In the genomic region with DNA sequence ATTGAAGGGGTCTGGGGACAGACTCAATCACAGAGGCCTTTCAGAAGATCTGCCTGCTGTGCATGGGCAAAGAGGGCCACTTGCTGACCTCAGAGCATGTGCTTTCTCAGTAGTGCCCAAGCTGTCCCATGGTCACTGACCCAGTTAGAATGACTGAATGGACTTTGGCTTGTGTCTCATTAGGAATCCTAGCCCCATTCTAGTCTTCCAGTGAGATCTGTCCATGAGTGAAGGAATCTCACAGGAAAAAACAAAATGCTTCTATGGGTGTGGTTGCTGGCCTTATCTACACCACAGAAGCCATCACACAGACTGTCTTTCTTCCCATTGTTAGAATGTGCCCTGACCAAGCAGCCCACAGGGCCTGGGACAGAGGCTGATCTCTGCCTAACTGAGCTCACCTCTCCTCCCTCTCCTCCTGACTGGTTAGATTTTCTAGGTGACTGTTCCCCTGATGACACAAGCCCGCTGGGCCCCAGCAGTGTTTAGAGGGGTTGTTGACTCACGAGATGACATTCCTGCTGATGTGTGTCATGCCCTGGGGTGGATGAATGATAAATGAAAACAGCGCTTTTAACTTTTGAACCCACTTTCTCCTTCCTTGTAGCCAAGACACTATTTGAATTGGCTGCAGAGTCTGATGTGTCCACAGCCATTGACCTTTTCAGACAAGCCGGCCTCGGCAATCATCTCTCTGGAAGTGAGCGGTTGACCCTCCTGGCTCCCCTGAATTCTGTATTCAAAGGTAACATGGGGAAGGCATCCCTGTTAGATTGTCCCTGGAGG, we compare ENCODE assay signal across 11 cellular contexts. TPM values are rescaled to one million over a fixed set of nuclear protein-coding genes. Genes with fewer than 3 reads are reported as not detected.
DNase-seq lines count a peak whose midpoint lies in the region; ATAC-seq and TF ChIP-seq lines count a peak whose summit lies in the region.
"Had no signal": no experiment of that assay in that cellular context is flagged by ENCODE, and none has a peak within 500 bp of the region (broad histone marks: within the 10 kb centered on the region; RNA-seq: fewer than 3 reads in every experiment).

No MANE protein-coding gene starts in this region.

- H3K4me1 ChIP-seq in SJCRH30: peaks cover 47% of the 10 kb centered on the region
- no peaks in the 10 kb centered on the region for H3K4me1 ChIP-seq in psoas muscle

- H3K27me3 ChIP-seq in SJCRH30 (no peaks in the 10 kb centered on the region), psoas muscle (ENCODE audit: insufficient read depth in 3 of 3, low read length in 2 of 3) (no peaks in the 10 kb centered on the region)

- no peak overlapping the region for H3K27ac Mint-ChIP-seq in T-helper 2 cell treated with Interferon-gamma antibody and Interleukin-4, amounts not matched to agents 5 μg/mL and 100 μg/mL, for 36 hours
- H3K27ac Mint-ChIP-seq: effector memory CD8-positive, alpha-beta T cell had no signal

- H3K36me3 Mint-ChIP-seq in T-helper 2 cell treated with Interferon-gamma antibody and Interleukin-4, amounts not matched to agents 5 μg/mL and 100 μg/mL, for 36 hours (ENCODE audit: low read depth): no peaks in the 10 kb centered on the region

- H3K27me3 Mint-ChIP-seq in T-helper 2 cell treated with Interferon-gamma antibody and Interleukin-4, amounts not matched to agents 5 μg/mL and 100 μg/mL, for 36 hours (ENCODE audit: low read depth): peaks cover 4% of the 10 kb centered on the region
- H3K27me3 Mint-ChIP-seq: effector memory CD8-positive, alpha-beta T cell had no signal

- H3K9me3 Mint-ChIP-seq in T-helper 2 cell treated with Interferon-gamma antibody and Interleukin-4, amounts not matched to agents 5 μg/mL and 100 μg/mL, for 36 hours: no peaks in the 10 kb centered on the region
- H3K9me3 Mint-ChIP-seq: effector memory CD8-positive, alpha-beta T cell had no signal

- no peak overlapping the region for H3K4me3 Mint-ChIP-seq in T-helper 2 cell treated with Interferon-gamma antibody and Interleukin-4, amounts not matched to agents 5 μg/mL and 100 μg/mL, for 36 hours
- H3K4me3 Mint-ChIP-seq: effector memory CD8-positive, alpha-beta T cell had no signal

- DNase-seq in Daoy (ENCODE audit: low read depth) (peak; percentile 98), SJCRH30 (peak; percentile 53 to 64), fibroblast of the conjunctiva (ENCODE audit: low read depth) (peak; percentile 67), psoas muscle (peak; percentile 60 to 72), substantia nigra (lab: John Stamatoyannopoulos, UW) (no peak)
- no peak for DNase-seq in stimulated activated CD8-positive, alpha-beta memory T cell treated with anti-CD3 and anti-CD28 coated beads, Interleukin-4, amount 100 ng/mL, for 48 hours
- DNase-seq in T-helper 2 cell treated with Interferon-gamma antibody and Interleukin-4, amounts not matched to agents 5 μg/mL and 100 μg/mL, for 36 hours (ENCODE audit: low spot score): no peak
- DNase-seq in activated T-cell treated with anti-CD3 and anti-CD28 coated beads, Interleukin-2, amount 50 U/mL, for 1 hour: no peak
- DNase-seq: effector memory CD8-positive, alpha-beta T cell; stimulated activated CD4-positive, alpha-beta T cell treated with anti-CD3 and anti-CD28 coated beads, Interleukin-4, amount 100 ng/mL, for 24 hours; T-helper 1 cell had no signal

- WGBS in psoas muscle, 3 donors: 77 to 79% (median 78%) methylated on average over 6 of the region's 6 CpGs

- H3K4me3 ChIP-seq in SJCRH30 (no peak overlapping the region), psoas muscle (no peak overlapping the region)

- H3K36me3 ChIP-seq in SJCRH30 (no peaks in the 10 kb centered on the region), psoas muscle (ENCODE audit: insufficient read depth in 1 of 2, low read depth in 1 of 2) (peaks cover 0 to 11% of the 10 kb centered on the region in 2 donors)

- ATAC-seq in psoas muscle: peak in 3 of 4 donors; percentile 28 to 70 (median 53)
- ATAC-seq: effector memory CD8-positive, alpha-beta T cell had no signal

- H3K9me3 ChIP-seq in SJCRH30 (replicated peaks) (no peaks in the 10 kb centered on the region), psoas muscle (no peaks in the 10 kb centered on the region)

- no peak for TF ChIP-seq CTCF in psoas muscle (IDR thresholded peaks at IDR 0.05)

- peak overlapping the region; percentile 55 for H3K27ac ChIP-seq in SJCRH30
- peak overlapping the region; percentile 30 for H3K27ac ChIP-seq in psoas muscle
- no peak overlapping the region for H3K27ac ChIP-seq in substantia nigra (ENCODE audit: low read depth, low read length, poor library complexity, severe bottlenecking)

- intact Hi-C loops in psoas muscle (cut with DNase I): no loop called here

- H3K4me1 Mint-ChIP-seq in T-helper 2 cell treated with Interferon-gamma antibody and Interleukin-4, amounts not matched to agents 5 μg/mL and 100 μg/mL, for 36 hours (ENCODE audit: low read depth): peaks cover 1% of the 10 kb centered on the region

RNA-seq across cellular contexts. Expression of gene TGFBI, which starts 24.7 kb away (rescaled TPM):
- 1,514 and 1,682 TPM in 2 replicates for total RNA-seq in Daoy (2014; rRNA removed; shearing (Covaris generic))
- total RNA-seq in SJCRH30 (2014; rRNA removed; shearing (Covaris generic)): 4.8 TPM in 2 replicates
- 10 to 100 TPM; 24.4 to 35.9 (median 30.3) TPM for total RNA-seq in psoas muscle
- polyA plus RNA-seq in psoas muscle: 10 to 100 TPM; 18.8 to 28.3 (median 20.9) TPM

Comparison
In these comparisons a context has a peak if more than half of its experiments do, and no peak if none do; other contexts are left out.
1. DNase-seq: peak in Daoy (single experiment), SJCRH30 (2 of 2), fibroblast of the conjunctiva (single experiment) and psoas muscle (2 of 2); none in stimulated activated CD8-positive, alpha-beta memory T cell treated with anti-CD3 and anti-CD28 coated beads, Interleukin-4, amount 100 ng/mL, for 48 hours (single experiment), T-helper 2 cell treated with Interferon-gamma antibody and Interleukin-4, amounts not matched to agents 5 μg/mL and 100 μg/mL, for 36 hours (single experiment), substantia nigra (0 of 49) and activated T-cell treated with anti-CD3 and anti-CD28 coated beads, Interleukin-2, amount 50 U/mL, for 1 hour (single experiment).
2. RNA of gene TGFBI, which starts 24.7 kb away (total RNA-seq): 1,514 to 1,682 TPM in Daoy; 24.4 to 35.9 TPM in psoas muscle and 4.8 TPM in SJCRH30; every median in the first group is over 10 times any median in the second.